Comparison of ENCODE assay signal across 21 cellular contexts in genomic region chr12:51403159-51403558, GRCh38. TPM values are rescaled to one million over a fixed set of nuclear protein-coding genes. Genes with fewer than 3 reads are reported as not detected.
DNase-seq lines count a peak whose midpoint lies in the region; ATAC-seq and TF ChIP-seq lines count a peak whose summit lies in the region.
"Had no signal": no experiment of that assay in that cellular context is flagged by ENCODE, and none has a peak within 500 bp of the region (broad histone marks: within the 10 kb centered on the region; RNA-seq: fewer than 3 reads in every experiment).

No MANE protein-coding gene starts in this region.

- intact Hi-C loops in MCF 10A (cut with micrococcal nuclease) (no loop called here), aorta (cut with DNase I) (no loop called here)

- no peaks in the 10 kb centered on the region for H3K9me3 ChIP-seq in MG63
- H3K9me3 ChIP-seq in neutrophil, result no peaks in the 10 kb centered on the region
- no peaks in the 10 kb centered on the region for H3K9me3 ChIP-seq in aorta (ENCODE audit: control insufficient read depth, low read length)
- H3K9me3 ChIP-seq: A549, SK-N-SH had no signal

- TF ChIP-seq CTCF in cardiac fibroblast (IDR thresholded peaks at IDR 0.05; ENCODE audit: low read depth, low read length) (no peak), neutrophil (IDR thresholded peaks at IDR 0.05) (no peak), MCF 10A (IDR thresholded peaks at IDR 0.05; ENCODE audit: unreplicated experiment) (no peak)

- H3K27me3 Mint-ChIP-seq in MCF 10A (ENCODE audit: insufficient read depth, unreplicated experiment), result no peaks in the 10 kb centered on the region
- H3K27me3 Mint-ChIP-seq: IgD-negative memory B cell had no signal

- H3K4me1 ChIP-seq in neutrophil (ENCODE audit: control insufficient read depth in 1 of 2, insufficient read depth in 1 of 2, low read depth in 1 of 2, low read length in 1 of 2) (peaks cover 16 to 19% of the 10 kb centered on the region in 2 experiments), aorta (ENCODE audit: control insufficient read depth in 1 of 2, insufficient read depth in 2 of 2, low read length in 2 of 2) (no peaks in the 10 kb centered on the region)
- H3K4me1 ChIP-seq: A549 had no signal

- WGBS in aorta, 2 donors, result 81% methylated on average over 6 of the region's 6 CpGs

- H3K4me3 Mint-ChIP-seq in MCF 10A (ENCODE audit: unreplicated experiment), result no peak overlapping the region
- H3K4me3 Mint-ChIP-seq: IgD-negative memory B cell had no signal

- H3K36me3 ChIP-seq in MG63 (no peaks in the 10 kb centered on the region), neutrophil (no peaks in the 10 kb centered on the region), aorta (ENCODE audit: control insufficient read depth in 1 of 2, insufficient read depth in 2 of 2, low read length in 1 of 2) (no peaks in the 10 kb centered on the region)

- no TSS peak for BruUV-seq in MCF 10A (replicated peaks; lab: Mats Ljungman, UMichigan)

- H3K9me3 Mint-ChIP-seq in MCF 10A (ENCODE audit: unreplicated experiment), result no peaks in the 10 kb centered on the region
- H3K9me3 Mint-ChIP-seq: CD14-positive monocyte, IgD-negative memory B cell had no signal

- H3K27ac ChIP-seq in neutrophil, result peak overlapping the region; percentile 72
- no peak overlapping the region for H3K27ac ChIP-seq in aorta (ENCODE audit: low read depth in 1 of 2, low read length in 2 of 2)
- H3K27ac ChIP-seq: A549 had no signal

- no peaks in the 10 kb centered on the region for H3K36me3 Mint-ChIP-seq in MCF 10A (ENCODE audit: insufficient read depth, unreplicated experiment)

- CTCF ChIA-PET in MCF 10A (lab: Yijun Ruan, JAX), result interaction anchor here (0.6 kb wide), 1 partner anchor 21 kb away, joined by 3 read pairs; the partner anchor contains the start of gene SLC4A8

- ATAC-seq in GM21423 (IDR thresholded peaks at IDR 0.05; ENCODE audit: unreplicated experiment) (no peak), aorta (ENCODE audit: low FRiP score) (no peak)
- ATAC-seq: A549, Panc1 had no signal

- peak; percentile 45 for DNase-seq in Daoy (ENCODE audit: low read depth)
- peak; percentile 31 for DNase-seq in MG63
- peak; percentile 25 to 49 for DNase-seq in cardiac fibroblast (ENCODE audit: low read depth in 2 of 2)
- no peak for DNase-seq in dermis blood vessel endothelial cell
- DNase-seq in MCF 10A (ENCODE audit: unreplicated experiment), result no peak
- DNase-seq in aorta, result no peak
- DNase-seq: COR-L47, NCI-H1048, NCI-H146, NCI-H2107, SK-N-SH had no signal

- H3K4me3 ChIP-seq in MG63 (no peak overlapping the region), cardiac fibroblast (replicated peaks in 1 of 2; ENCODE audit: low read depth in 2 of 2, low read length in 2 of 2) (no peak overlapping the region), neutrophil (ENCODE audit: low read depth in 1 of 2, low read length in 1 of 2) (no peak overlapping the region), aorta (ENCODE audit: low read length in 2 of 2) (no peak overlapping the region)
- H3K4me3 ChIP-seq: A549 had no signal

- H3K27me3 ChIP-seq in MG63 (no peaks in the 10 kb centered on the region), neutrophil (peaks cover 11% of the 10 kb centered on the region), aorta (ENCODE audit: control insufficient read depth in 1 of 2, insufficient read depth in 2 of 2, low read length in 1 of 2) (no peaks in the 10 kb centered on the region)

- no peak overlapping the region for H3K27ac Mint-ChIP-seq in MCF 10A (ENCODE audit: low read depth, unreplicated experiment)
- H3K27ac Mint-ChIP-seq: IgD-negative memory B cell had no signal

- H3K4me1 Mint-ChIP-seq in MCF 10A (ENCODE audit: insufficient read depth, unreplicated experiment), result no peaks in the 10 kb centered on the region

- POLR2A ChIA-PET in MCF 10A (lab: Yijun Ruan, JAX), result interaction anchor here (0.5 kb wide), 1 partner anchor 42 kb away, joined by 4 read pairs; no protein-coding TSS in a partner anchor

RNA-seq across cellular contexts. Expression of gene GALNT6, which starts 12.0 kb away (rescaled TPM):
- total RNA-seq in Daoy (2014; rRNA removed; shearing (Covaris generic)), result 4.3 and 14.0 TPM in 2 replicates
- not detected in 2 replicates for total RNA-seq in MG63 (2014; rRNA removed; shearing (Covaris generic); ENCODE audit: low replicate concordance)
- total RNA-seq in dermis blood vessel endothelial cell (19.9 and 38.8 TPM in 2 replicates), MCF 10A (2022) (24.8 and 27.6 TPM in 2 replicates), aorta (1 to 10 TPM; 5.5 to 6.5 TPM)
- polyA plus RNA-seq in aorta, result 10 to 100 TPM in 1 of 2 donors, under 1 TPM in 1; 0.72 to 12.3 TPM
- total RNA-seq: LHCN-M2 had no signal

RNA-seq across cellular contexts. Expression of gene SLC4A8, which starts 21.5 kb away (rescaled TPM):
- 2.3 and 16.6 TPM in 2 replicates for total RNA-seq in Daoy (2014; rRNA removed; shearing (Covaris generic))
- total RNA-seq in MG63 (2014; rRNA removed; shearing (Covaris generic); ENCODE audit: low replicate concordance), result 0.89 and 0.96 TPM in 2 replicates
- total RNA-seq in dermis blood vessel endothelial cell (1.3 and 1.7 TPM in 2 replicates), MCF 10A (2022) (0.56 and 1.1 TPM in 2 replicates), aorta (1 to 10 TPM; 1.4 to 3.2 TPM)
- polyA plus RNA-seq in aorta, result 1 to 10 TPM in 1 of 2 donors, under 1 TPM in 1; 0.36 to 6.1 TPM

RNA-seq across cellular contexts. Expression of gene CELA1, which starts 56.7 kb away (rescaled TPM):
- total RNA-seq in Daoy (2014; rRNA removed; shearing (Covaris generic)), result not detected in 2 replicates
- not detected in 2 replicates for total RNA-seq in MG63 (2014; rRNA removed; shearing (Covaris generic); ENCODE audit: low replicate concordance)
- total RNA-seq in dermis blood vessel endothelial cell (not detected in 2 replicates), MCF 10A (2022) (not detected in 2 replicates), aorta (not detected)
- not detected for polyA plus RNA-seq in aorta
- total RNA-seq: G401, H1, LHCN-M2, Right ventricle myocardium superior had no signal
- polyA plus RNA-seq: A549 had no signal

Comparison
In these comparisons a context has a peak if more than half of its experiments do, and no peak if none do; other contexts are left out.
1. DNase-seq: peak in Daoy (single experiment), MG63 (single experiment) and cardiac fibroblast (2 of 2); none in dermis blood vessel endothelial cell (single experiment), MCF 10A (single experiment) and aorta (0 of 2).